Comparison of ENCODE assay signal across 21 cellular contexts in the genomic region with DNA sequence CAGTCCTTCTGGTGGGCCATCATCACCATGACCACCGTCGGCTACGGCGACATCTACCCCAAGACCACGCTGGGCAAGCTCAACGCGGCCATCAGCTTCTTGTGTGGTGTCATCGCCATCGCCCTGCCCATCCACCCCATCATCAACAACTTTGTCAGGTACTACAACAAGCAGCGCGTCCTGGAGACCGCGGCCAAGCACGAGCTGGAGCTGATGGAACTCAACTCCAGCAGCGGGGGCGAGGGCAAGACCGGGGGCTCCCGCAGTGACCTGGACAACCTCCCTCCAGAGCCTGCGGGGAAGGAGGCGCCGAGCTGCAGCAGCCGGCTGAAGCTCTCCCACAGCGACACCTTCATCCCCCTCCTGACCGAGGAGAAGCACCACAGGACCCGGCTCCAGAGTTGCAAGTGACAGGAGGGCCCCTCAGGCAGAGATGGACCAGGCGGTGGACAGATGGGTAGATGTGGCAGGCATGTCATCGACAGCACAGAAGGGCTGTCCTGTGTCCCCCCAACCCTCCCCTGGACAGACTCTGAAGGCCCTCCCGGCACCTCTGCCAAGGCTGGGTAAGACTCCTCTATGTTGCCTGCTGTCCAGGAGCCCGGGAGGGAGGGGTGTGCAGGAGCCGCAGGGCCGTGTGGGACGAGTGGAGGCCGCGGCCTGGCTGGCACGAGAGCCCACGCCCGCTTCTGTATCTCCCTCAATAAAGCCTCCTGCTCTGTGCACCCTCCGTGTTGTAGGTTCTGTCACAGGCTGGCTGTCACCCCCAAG. TPM values are rescaled to one million over a fixed set of nuclear protein-coding genes. Genes with fewer than 3 reads are reported as not detected.
A peak's percentile ranks its signal among the peaks of the same experiment; 100 is the strongest.
DNase-seq lines count a peak whose midpoint lies in the region; ATAC-seq and TF ChIP-seq lines count a peak whose summit lies in the region.
"Had no signal": no experiment of that assay in that cellular context is flagged by ENCODE, and none has a peak within 500 bp of the region (broad histone marks: within the 10 kb centered on the region; RNA-seq: fewer than 3 reads in every experiment).

No MANE protein-coding gene starts in this region.

- H3K4me1 ChIP-seq in mucosa of descending colon (ENCODE audit: low read depth) = no peaks in the 10 kb centered on the region

- peak; percentile 10 for ATAC-seq in mucosa of descending colon
- ATAC-seq in stimulated activated naive CD8-positive, alpha-beta T cell treated with anti-CD3 and anti-CD28 coated beads, Interleukin-15, Interleukin-2, amounts not matched to agents 100 U/mL and 50 U/mL, for 24 hours = peak; percentile 25
- no peak for ATAC-seq in HG03442 (IDR thresholded peaks at IDR 0.05; ENCODE audit: unreplicated experiment)
- ATAC-seq: left lung, T-cell had no signal

- DNase-seq in activated CD4-positive, CD25-positive, alpha-beta regulatory T cell treated with anti-CD3 and anti-CD28 coated beads, Interleukin-2, amount 50 U/mL, for 72 hours = peak; percentile 25
- no peak for DNase-seq in activated CD4-positive, CD25-positive, alpha-beta regulatory T cell (lab: John Stamatoyannopoulos, UW)
- DNase-seq in caudate nucleus (lab: John Stamatoyannopoulos, UW) (peak in 1 of 61 donors; percentile 32), mucosa of descending colon (no peak), OCI-M2 (lab: John Stamatoyannopoulos, UW; ENCODE audit: unreplicated experiment) (no peak), HK-2 (ENCODE audit: unreplicated experiment) (no peak)
- DNase-seq in stimulated activated naive CD8-positive, alpha-beta T cell treated with anti-CD3 and anti-CD28 coated beads, Interleukin-15, Interleukin-2, amounts not matched to agents 100 U/mL and 50 U/mL, for 24 hours = no peak
- DNase-seq: activated CD4-positive, alpha-beta memory T cell treated with anti-CD3 and anti-CD28 coated beads, Interleukin-2, amount 10 ng/mL, durations not matched to agents 7 days and 5 days; activated T-cell treated with anti-CD3 and anti-CD28 coated beads, Interleukin-2, amount 50 U/mL, for 24 hours; brain microvascular endothelial cell; C1 segment of cervical spinal cord; dermis blood vessel endothelial cell; DMS 273 treated with DMSO at 0.1 percent for 48 hours; erythroblast; GDM1; left lung; NCI-H146; T-cell had no signal

- no peaks in the 10 kb centered on the region for H3K9me3 ChIP-seq in mucosa of descending colon
- H3K9me3 ChIP-seq: left lung, tibial nerve had no signal

- H3K4me3 ChIP-seq in mucosa of descending colon = no peak overlapping the region
- H3K4me3 ChIP-seq: left lung, tibial nerve had no signal

- intact Hi-C loops in mucosa of descending colon (cut with DNase I, micrococcal nuclease) = no loop called here

- H3K27ac ChIP-seq in caudate nucleus (ENCODE audit: low read depth, low read length) = peak overlapping the region; percentile 58
- H3K27ac ChIP-seq: brain microvascular endothelial cell, left lung, tibial nerve had no signal

- no peak for TF ChIP-seq CTCF in mucosa of descending colon (IDR thresholded peaks at IDR 0.05)

- no peaks in the 10 kb centered on the region for H3K36me3 ChIP-seq in mucosa of descending colon (ENCODE audit: low read depth)
- H3K36me3 ChIP-seq: brain microvascular endothelial cell, left lung, tibial nerve had no signal

RNA-seq across cellular contexts. Expression of a gene that starts 2.0 kb away (rescaled TPM):
- under 1 TPM; 0.32 to 0.99 (median 0.78) TPM for total RNA-seq in mucosa of descending colon
- total RNA-seq: activated CD4-positive, alpha-beta memory T cell treated with anti-CD3 and anti-CD28 coated beads, Interleukin-2, amount 10 ng/mL, durations not matched to agents 7 days and 5 days; activated naive CD4-positive, alpha-beta T cell treated with anti-CD3 and anti-CD28 coated beads, Interleukin-2, amount 50 U/mL, for 72 hours; left lung; T-cell had no signal
